Comparison of ENCODE assay signal across 17 cellular contexts in genomic region chr5:149410721-149411432, GRCh38. TPM values are rescaled to one million over a fixed set of nuclear protein-coding genes. Genes with fewer than 3 reads are reported as not detected.
DNase-seq lines count a peak whose midpoint lies in the region; ATAC-seq and TF ChIP-seq lines count a peak whose summit lies in the region.
"Had no signal": no experiment of that assay in that cellular context is flagged by ENCODE, and none has a peak within 500 bp of the region (broad histone marks: within the 10 kb centered on the region; RNA-seq: fewer than 3 reads in every experiment).

No MANE protein-coding gene starts in this region.

- no peaks in the 10 kb centered on the region for H3K36me3 Mint-ChIP-seq in mesothelial cell of epicardium
- H3K36me3 Mint-ChIP-seq in naive thymus-derived CD4-positive, alpha-beta T cell: no peaks in the 10 kb centered on the region
- no peaks in the 10 kb centered on the region for H3K36me3 Mint-ChIP-seq in stimulated activated naive B cell treated with anti-CD40 and anti-IgM and Interleukin-4, amounts not matched to agents 10 μg/mL and 1 μg/mL and 100 μg/mL, for 72 hours
- H3K36me3 Mint-ChIP-seq: WTC11 had no signal

- ATAC-seq in IMR-90 (ENCODE audit: low read depth): no peak
- no peak for ATAC-seq in thoracic aorta (ENCODE audit: insufficient number of reproducible peaks, low FRiP score, low read depth)
- ATAC-seq in naive thymus-derived CD4-positive, alpha-beta T cell: no peak
- ATAC-seq in stimulated activated naive B cell treated with anti-CD40 and anti-IgM and Interleukin-4, amounts not matched to agents 10 μg/mL and 1 μg/mL and 100 μg/mL, for 72 hours (replicated peaks): no peak
- ATAC-seq in left lung: no peak

- peaks cover 19% of the 10 kb centered on the region for H3K9me1 ChIP-seq in IMR-90 (ENCODE audit: insufficient read depth, low read length)

- DNase-seq in IMR-90 (peak; percentile 16), mesothelial cell of epicardium (ENCODE audit: low spot score in 2 of 2, unreplicated experiment in 2 of 2) (no peak), thoracic aorta (ENCODE audit: low spot score) (no peak), MG63 (no peak), left lung (no peak)
- no peak for DNase-seq in naive thymus-derived CD4-positive, alpha-beta T cell
- no peak for DNase-seq in stimulated activated naive B cell treated with anti-CD40 and anti-IgM and Interleukin-4, amounts not matched to agents 10 μg/mL and 1 μg/mL and 100 μg/mL, for 72 hours
- DNase-seq: activated naive CD4-positive, alpha-beta T cell treated with anti-CD3 and anti-CD28 coated beads for 36 hours; CD4-positive, alpha-beta T cell; cortex of kidney; HCEC 1CT; MV-4-11 had no signal

- H3K36me3 ChIP-seq in IMR-90 (ENCODE audit: control insufficient read depth, insufficient read depth, low read length) (peaks cover 67% of the 10 kb centered on the region), duodenal mucosa (ENCODE audit: control insufficient read depth in 1 of 2, insufficient read depth in 2 of 2, low read length in 2 of 2) (no peaks in the 10 kb centered on the region), thoracic aorta (peaks cover 79% of the 10 kb centered on the region), MG63 (no peaks in the 10 kb centered on the region), left lung (no peaks in the 10 kb centered on the region)
- no peaks in the 10 kb centered on the region for H3K36me3 ChIP-seq in naive thymus-derived CD4-positive, alpha-beta T cell (ENCODE audit: control insufficient read depth in 2 of 3, insufficient read depth in 3 of 3, low read length in 3 of 3)

- peak overlapping the region; percentile 85 for H3K4me2 ChIP-seq in IMR-90 (ENCODE audit: low read depth, low read length)

- H3K18ac ChIP-seq in IMR-90 (ENCODE audit: low read depth, low read length): no peak overlapping the region

- H4K20me1 ChIP-seq in IMR-90 (ENCODE audit: insufficient read depth, low read length): peaks cover 89% of the 10 kb centered on the region

- H3K4me1 ChIP-seq in IMR-90 (ENCODE audit: control insufficient read depth, insufficient read depth, low read length) (peaks cover 44% of the 10 kb centered on the region), duodenal mucosa (ENCODE audit: control insufficient read depth in 1 of 2, insufficient read depth in 2 of 2, low read length in 2 of 2) (peaks cover 8 to 12% of the 10 kb centered on the region in 2 donors), thoracic aorta (ENCODE audit: control insufficient read depth in 1 of 2, low read depth in 2 of 2) (peaks cover under 1 to 39% of the 10 kb centered on the region in 2 donors), left lung (peaks cover 0 to 3% of the 10 kb centered on the region in 2 donors)
- no peaks in the 10 kb centered on the region for H3K4me1 ChIP-seq in naive thymus-derived CD4-positive, alpha-beta T cell (ENCODE audit: control insufficient read depth in 2 of 2, insufficient read depth in 2 of 2, low read length in 2 of 2)

- H3K27ac Mint-ChIP-seq in mesothelial cell of epicardium: peak overlapping the region; percentile 6
- no peak overlapping the region for H3K27ac Mint-ChIP-seq in naive thymus-derived CD4-positive, alpha-beta T cell
- no peak overlapping the region for H3K27ac Mint-ChIP-seq in stimulated activated naive B cell treated with anti-CD40 and anti-IgM and Interleukin-4, amounts not matched to agents 10 μg/mL and 1 μg/mL and 100 μg/mL, for 72 hours
- H3K27ac Mint-ChIP-seq: activated naive CD4-positive, alpha-beta T cell treated with anti-CD3 and anti-CD28 coated beads for 36 hours; CD4-positive, alpha-beta T cell; WTC11 had no signal

- peaks cover 3 to 66% of the 10 kb centered on the region in 2 experiments; a peak in 3 of 4 replicates for H3K79me1 ChIP-seq in IMR-90 (ENCODE audit: low read depth in 1 of 2, low read length in 2 of 2)

- 32% methylated on average over 5 of the region's 15 CpGs; no CpG with 5 or more reads in 1 of the 2 experiments for WGBS in IMR-90 (ENCODE audit: extremely low coverage in 2 of 2, insufficient read length in 1 of 2), 2 experiments

- H2BK120ac ChIP-seq in IMR-90 (ENCODE audit: low read depth, low read length): peak overlapping the region; percentile 76; the same call in 1 of the 2 replicates

- no peak overlapping the region for H2BK15ac ChIP-seq in IMR-90 (ENCODE audit: low read depth, low read length)

- peak overlapping the region; percentile 99 for H3K9ac ChIP-seq in IMR-90 (ENCODE audit: low read depth, low read length)
- H3K9ac ChIP-seq in duodenal mucosa (ENCODE audit: low read depth in 1 of 2, low read length in 2 of 2): peak overlapping the region; percentile 51 to 63

- H3K9me3 ChIP-seq in IMR-90 (ENCODE audit: control insufficient read depth, insufficient read depth, low read length) (no peaks in the 10 kb centered on the region), duodenal mucosa (ENCODE audit: control insufficient read depth in 1 of 2, low read length in 2 of 2) (no peaks in the 10 kb centered on the region), thoracic aorta (no peaks in the 10 kb centered on the region), MG63 (no peaks in the 10 kb centered on the region), left lung (no peaks in the 10 kb centered on the region)
- H3K9me3 ChIP-seq in naive thymus-derived CD4-positive, alpha-beta T cell (ENCODE audit: control insufficient read depth in 2 of 3, low read length in 3 of 3): no peaks in the 10 kb centered on the region

- H3K4me3 ChIP-seq in IMR-90 (ENCODE audit: insufficient read depth, low read depth, low read length) (peak overlapping the region; percentile 63), duodenal mucosa (ENCODE audit: low read depth in 1 of 2, low read length in 2 of 2) (peak overlapping the region; percentile 44 to 71), thoracic aorta (peak overlapping the region; percentile 83), MG63 (no peak overlapping the region), left lung (peak overlapping the region in 1 of 2 donors; percentile 44)
- no peak overlapping the region for H3K4me3 ChIP-seq in naive thymus-derived CD4-positive, alpha-beta T cell (ENCODE audit: low read length)

- no peak overlapping the region; the same call in 1 of the 2 replicates for H3K56ac ChIP-seq in IMR-90 (ENCODE audit: extremely low read depth, insufficient read depth, low read length)

- H3K27ac ChIP-seq in IMR-90 (ENCODE audit: insufficient read depth, low read length) (peak overlapping the region; percentile 89), duodenal mucosa (ENCODE audit: low read depth, low read length) (no peak overlapping the region), thoracic aorta (peak overlapping the region; percentile 96 to 97), left lung (peak overlapping the region in 1 of 2 donors; percentile 2)
- H3K27ac ChIP-seq in naive thymus-derived CD4-positive, alpha-beta T cell (ENCODE audit: low read depth, low read length): no peak overlapping the region

- TF ChIP-seq POLR2A in IMR-90 (IDR thresholded peaks at IDR 0.05; ENCODE audit: low read depth, low read length): no peak

- peak overlapping the region; percentile 75 for H3K4ac ChIP-seq in IMR-90 (ENCODE audit: low read depth, low read length)

- in situ Hi-C loops in IMR-90 (cut with MboI; ENCODE audit: low sequenced_read_pairs): no loop called here

- no peaks in the 10 kb centered on the region for H3K27me3 Mint-ChIP-seq in mesothelial cell of epicardium (ENCODE audit: low read depth)
- peaks cover 0 to 6% (median 0%) of the 10 kb centered on the region in 5 donors for H3K27me3 Mint-ChIP-seq in naive thymus-derived CD4-positive, alpha-beta T cell
- H3K27me3 Mint-ChIP-seq in stimulated activated naive B cell treated with anti-CD40 and anti-IgM and Interleukin-4, amounts not matched to agents 10 μg/mL and 1 μg/mL and 100 μg/mL, for 72 hours: peaks cover 4 to 5% of the 10 kb centered on the region in 2 donors
- H3K27me3 Mint-ChIP-seq: CD4-positive, alpha-beta T cell had no signal

- H3K27me3 ChIP-seq in IMR-90 (ENCODE audit: control insufficient read depth, insufficient read depth, low read length): no peaks in the 10 kb centered on the region
- H3K27me3 ChIP-seq in duodenal mucosa (ENCODE audit: control insufficient read depth in 1 of 2, insufficient read depth in 2 of 2, low read length in 2 of 2): no peaks in the 10 kb centered on the region
- no peaks in the 10 kb centered on the region for H3K27me3 ChIP-seq in thoracic aorta (replicated peaks; ENCODE audit: insufficient read depth)
- H3K27me3 ChIP-seq in naive thymus-derived CD4-positive, alpha-beta T cell (ENCODE audit: control insufficient read depth in 2 of 2, insufficient read depth in 2 of 2, low read length in 2 of 2): no peaks in the 10 kb centered on the region
- no peaks in the 10 kb centered on the region for H3K27me3 ChIP-seq in MG63
- no peaks in the 10 kb centered on the region for H3K27me3 ChIP-seq in left lung

- H4K8ac ChIP-seq in IMR-90 (ENCODE audit: low read depth in 2 of 2, low read length in 2 of 2): peak overlapping the region in 1 of 2 experiments; percentile 49; a peak in 1 of 4 replicates

- no peak overlapping the region for H2AK9ac ChIP-seq in IMR-90 (replicated peaks; ENCODE audit: low read depth, low read length, poor library complexity)

- H3K23ac ChIP-seq in IMR-90 (ENCODE audit: low read depth, low read length): peak overlapping the region; percentile 50

- H3K4me3 Mint-ChIP-seq in mesothelial cell of epicardium: no peak overlapping the region
- no peak overlapping the region for H3K4me3 Mint-ChIP-seq in naive thymus-derived CD4-positive, alpha-beta T cell
- H3K4me3 Mint-ChIP-seq in stimulated activated naive B cell treated with anti-CD40 and anti-IgM and Interleukin-4, amounts not matched to agents 10 μg/mL and 1 μg/mL and 100 μg/mL, for 72 hours: no peak overlapping the region
- H3K4me3 Mint-ChIP-seq: activated naive CD4-positive, alpha-beta T cell treated with anti-CD3 and anti-CD28 coated beads for 36 hours; CD4-positive, alpha-beta T cell; neural crest cell; WTC11 had no signal

- dilution Hi-C loops in IMR-90 (cut with HindIII; ENCODE audit: low sequenced_read_pairs, unreplicated experiment): no loop called here

- POLR2A ChIA-PET in IMR-90 (lab: Charles Lee; ENCODE audit: unreplicated experiment): interaction anchor here (0.7 to 5.1 kb wide), 2 partner anchors 13 to 28 kb away, joined by 3 to 22 read pairs; no protein-coding TSS in a partner anchor
- POLR2A ChIA-PET in naive thymus-derived CD4-positive, alpha-beta T cell (lab: Charles Lee): no interaction called here

- intact Hi-C loops in IMR-90 (cut with micrococcal nuclease) (no loop called here), left lung (cut with DNase I) (no loop called here)
- intact Hi-C loops in naive thymus-derived CD4-positive, alpha-beta T cell (cut with micrococcal nuclease): no loop called here

- H4K5ac ChIP-seq in IMR-90 (ENCODE audit: low read depth, low read length): no peak overlapping the region

- no peak overlapping the region; the same call in 1 of the 2 replicates for H2BK20ac ChIP-seq in IMR-90 (ENCODE audit: low read depth, low read length)

- H2BK5ac ChIP-seq in IMR-90 (ENCODE audit: low read depth, low read length, poor library complexity, severe bottlenecking): peak overlapping the region; percentile 56

- H3K9me3 Mint-ChIP-seq in mesothelial cell of epicardium: no peaks in the 10 kb centered on the region
- H3K9me3 Mint-ChIP-seq in naive thymus-derived CD4-positive, alpha-beta T cell: peaks cover 0 to 3% (median 0%) of the 10 kb centered on the region in 11 donors
- H3K9me3 Mint-ChIP-seq in stimulated activated naive B cell treated with anti-CD40 and anti-IgM and Interleukin-4, amounts not matched to agents 10 μg/mL and 1 μg/mL and 100 μg/mL, for 72 hours: no peaks in the 10 kb centered on the region
- H3K9me3 Mint-ChIP-seq: activated naive CD4-positive, alpha-beta T cell treated with anti-CD3 and anti-CD28 coated beads for 36 hours; CD4-positive, alpha-beta T cell; neural crest cell; WTC11 had no signal

- no peak for TF ChIP-seq CTCF in IMR-90 (conservative IDR thresholded peaks at IDR 0.05; ENCODE audit: low read depth, low read length)
- no peak for TF ChIP-seq CTCF in mesothelial cell of epicardium (IDR thresholded peaks at IDR 0.05; ENCODE audit: unreplicated experiment)
- no peak for TF ChIP-seq CTCF in thoracic aorta (IDR thresholded peaks at IDR 0.05)
- TF ChIP-seq CTCF in left lung (IDR thresholded peaks at IDR 0.05): no peak

- H3K14ac ChIP-seq in IMR-90 (replicated peaks; ENCODE audit: low read depth, low read length): peak overlapping the region; percentile 98; the same call in 1 of the 2 replicates

- H2AK5ac ChIP-seq in IMR-90 (ENCODE audit: low read depth, low read length): peak overlapping the region; percentile 31; the same call in 1 of the 2 replicates

- no peak overlapping the region for H2AFZ ChIP-seq in IMR-90 (replicated peaks; ENCODE audit: low read length, poor library complexity)

- H4K91ac ChIP-seq in IMR-90 (ENCODE audit: insufficient read depth, low read depth, low read length): peak overlapping the region; percentile 3; the same call in 1 of the 2 replicates

- H3K4me1 Mint-ChIP-seq in mesothelial cell of epicardium: peaks cover 55% of the 10 kb centered on the region
- no peaks in the 10 kb centered on the region for H3K4me1 Mint-ChIP-seq in naive thymus-derived CD4-positive, alpha-beta T cell
- H3K4me1 Mint-ChIP-seq in stimulated activated naive B cell treated with anti-CD40 and anti-IgM and Interleukin-4, amounts not matched to agents 10 μg/mL and 1 μg/mL and 100 μg/mL, for 72 hours: no peaks in the 10 kb centered on the region

- TF ChIP-seq RAD21 in IMR-90 (IDR thresholded peaks at IDR 0.05; ENCODE audit: low read length): no peak

- CTCF ChIA-PET in IMR-90 (lab: Yijun Ruan, JAX): no interaction called here
- CTCF ChIA-PET in naive thymus-derived CD4-positive, alpha-beta T cell (lab: Charles Lee): no interaction called here

- BruUV-seq in IMR-90 (replicated peaks; lab: Mats Ljungman, UMichigan): no TSS peak

RNA-seq across cellular contexts. Expression of gene IL17B, which starts 31.8 kb away (rescaled TPM):
- total RNA-seq in IMR-90 (2012; rRNA removed): 0.28 TPM in 1 of 2 replicates, not detected in the other
- 0.31 and 0.86 TPM in 2 replicates for polyA plus RNA-seq in IMR-90 (2012; rRNA removed)
- polyA plus RNA-seq in IMR-90 (2012; cell fraction: cytosol; rRNA removed): 0.84 TPM in 1 of 2 replicates, not detected in the other
- polyA plus RNA-seq in IMR-90 (2012; cell fraction: nucleus; rRNA removed; ENCODE audit: low replicate concordance): 0.30 and 0.39 TPM in 2 replicates
- 0.34 TPM in 1 of 3 replicates, not detected in the others for total RNA-seq in mesothelial cell of epicardium
- 1 to 10 TPM; 1.9 to 7.1 TPM for total RNA-seq in thoracic aorta
- not detected for total RNA-seq in naive thymus-derived CD4-positive, alpha-beta T cell
- not detected for polyA plus RNA-seq in naive thymus-derived CD4-positive, alpha-beta T cell
- not detected in 2 replicates for total RNA-seq in MG63 (2014; rRNA removed; shearing (Covaris generic); ENCODE audit: low replicate concordance)
- under 1 TPM in 1 of 2 donors, not detected in 1; 0.42 TPM for total RNA-seq in left lung
- total RNA-seq: activated naive CD4-positive, alpha-beta T cell treated with anti-CD3 and anti-CD28 coated beads for 36 hours; CD4-positive, alpha-beta T cell; frontal cortex; neural crest cell; WTC11 had no signal
- polyA plus RNA-seq: keratinocyte had no signal

RNA-seq across cellular contexts. Expression of gene PCYOX1L, which starts 53.0 kb away (rescaled TPM):
- 5.8 and 7.0 TPM in 2 replicates for total RNA-seq in IMR-90 (2012; rRNA removed)
- polyA plus RNA-seq in IMR-90 (2012; rRNA removed): 14.3 and 16.3 TPM in 2 replicates
- 10.1 and 15.5 TPM in 2 replicates for polyA plus RNA-seq in IMR-90 (2012; cell fraction: cytosol; rRNA removed)
- 30.0 and 32.4 TPM in 2 replicates for polyA plus RNA-seq in IMR-90 (2012; cell fraction: nucleus; rRNA removed; ENCODE audit: low replicate concordance)
- total RNA-seq in mesothelial cell of epicardium: 23.2 to 23.6 TPM (median 23.5 TPM) in 3 replicates
- 1 to 10 TPM; 7.3 to 7.8 TPM for total RNA-seq in thoracic aorta
- total RNA-seq in naive thymus-derived CD4-positive, alpha-beta T cell: 10 to 100 TPM; 29.7 to 53.7 (median 36.3) TPM
- 10 to 100 TPM; 12.7 to 21.1 TPM for polyA plus RNA-seq in naive thymus-derived CD4-positive, alpha-beta T cell
- total RNA-seq in MG63 (2014; rRNA removed; shearing (Covaris generic); ENCODE audit: low replicate concordance): 6.4 and 16.6 TPM in 2 replicates
- total RNA-seq in left lung: 10 to 100 TPM in 1 of 2 donors, 1 to 10 TPM in 1; 9.0 to 10.5 TPM

Comparison
In these comparisons a context has a peak if more than half of its experiments do, and no peak if none do; other contexts are left out.
1. H3K27ac ChIP-seq: peak in IMR-90 (single experiment) and thoracic aorta (2 of 2); none in duodenal mucosa (single experiment) and naive thymus-derived CD4-positive, alpha-beta T cell (single experiment).
2. H3K4me3 ChIP-seq: peak in IMR-90 (single experiment), duodenal mucosa (2 of 2) and thoracic aorta (single experiment); none in naive thymus-derived CD4-positive, alpha-beta T cell (single experiment) and MG63 (single experiment).